ENCODE assay signal across 8 cellular contexts in the genomic region with DNA sequence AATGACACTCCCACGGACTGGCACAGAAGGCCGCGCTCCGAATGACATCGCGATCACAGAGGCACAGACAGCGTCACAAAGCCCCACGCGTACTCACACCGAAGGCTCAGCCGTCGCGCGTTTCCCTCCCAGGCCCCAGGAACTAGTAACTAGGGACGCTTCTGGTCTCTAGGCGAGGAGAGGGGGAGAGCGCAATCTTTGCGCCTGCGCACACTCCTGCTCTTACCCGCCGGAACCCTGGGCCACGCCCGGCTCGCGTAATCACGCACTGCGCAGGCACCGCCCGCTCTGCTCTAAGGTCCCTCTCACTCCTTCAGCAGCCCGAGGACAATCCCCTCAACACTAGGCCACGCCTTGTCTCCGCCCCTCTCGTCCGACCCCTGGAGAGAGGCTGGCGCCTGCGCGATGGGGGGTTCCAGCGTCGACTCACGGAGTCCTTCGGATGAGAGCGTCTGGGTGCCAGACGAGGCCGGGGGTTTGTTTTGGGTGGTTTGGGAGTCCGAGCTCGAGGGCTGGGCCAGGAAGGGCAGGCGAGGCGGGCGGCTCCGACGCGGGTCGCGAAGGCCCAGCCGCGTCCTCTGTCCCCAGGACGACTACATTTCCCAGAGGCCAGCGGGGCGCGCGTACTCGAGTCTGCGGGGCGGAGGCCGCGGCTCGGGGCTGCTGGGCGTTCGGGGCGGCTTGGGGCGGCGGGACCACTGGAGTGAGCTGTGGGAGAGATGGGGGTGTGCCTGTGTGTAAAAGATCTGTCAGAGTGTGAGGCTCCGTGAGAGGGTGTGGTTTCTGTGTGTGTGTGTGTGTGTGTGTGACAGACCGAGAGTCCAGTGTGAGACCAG. TPM values are rescaled to one million over a fixed set of nuclear protein-coding genes. Genes with fewer than 3 reads are reported as not detected.
DNase-seq lines count a peak whose midpoint lies in the region; ATAC-seq and TF ChIP-seq lines count a peak whose summit lies in the region.

TSS of gene ZNF471 (plus strand) at position 410 of the 836 bp plus-strand sequence. CDS start 3,717 bp downstream, outside the sequence.

- H3K27ac Mint-ChIP-seq in natural killer cell treated with Interleukin-12 subunit alpha and Interleukin-12 subunit beta and Interleukin-15 and Interleukin-18, amount 100 ng/mL, for 72 hours = no peak within 1 kb of the TSS

- H3K4me1 Mint-ChIP-seq in natural killer cell treated with Interleukin-12 subunit alpha and Interleukin-12 subunit beta and Interleukin-15 and Interleukin-18, amount 100 ng/mL, for 72 hours (ENCODE audit: low read depth in 2 of 2) = peaks cover 0 to 8% of the 10 kb centered on the region in 2 donors

- H3K4me3 ChIP-seq in Peyer's patch (peak within 1 kb of the TSS; percentile 45 to 78 (median 59)), fibroblast of villous mesenchyme (ENCODE audit: low read depth, low read length) (peak within 1 kb of the TSS; percentile 83)

- H3K27ac ChIP-seq in Peyer's patch = peak within 1 kb of the TSS; percentile 79 to 93 (median 86)

- no peaks in the 10 kb centered on the region for H3K27me3 Mint-ChIP-seq in natural killer cell treated with Interleukin-12 subunit alpha and Interleukin-12 subunit beta and Interleukin-15 and Interleukin-18, amount 100 ng/mL, for 72 hours

- H3K27me3 ChIP-seq in Peyer's patch = no peaks in the 10 kb centered on the region

- H3K9me3 Mint-ChIP-seq in natural killer cell treated with Interleukin-12 subunit alpha and Interleukin-12 subunit beta and Interleukin-15 and Interleukin-18, amount 100 ng/mL, for 72 hours = peaks cover 1% of the 10 kb centered on the region

- DNase-seq in NK-92 (lab: John Stamatoyannopoulos, UW; ENCODE audit: unreplicated experiment) (peak; percentile 15), Peyer's patch (peak; percentile 84 to 96 (median 90)), fibroblast of villous mesenchyme (ENCODE audit: low read depth) (peak; percentile 97)
- DNase-seq in NK-92 treated with Interleukin-12 subunit alpha and Interleukin-12 subunit beta, amount 100 ng/mL, for 24 hours (lab: John Stamatoyannopoulos, UW) = no peak
- DNase-seq in activated effector memory CD4-positive, alpha-beta T cell treated with Interleukin-2 at 50 U/mL for 16 hours = peak; percentile 67
- peak; percentile 84 for DNase-seq in natural killer cell treated with Interleukin-12 subunit alpha and Interleukin-12 subunit beta and Interleukin-15 and Interleukin-18, amount 100 ng/mL, for 72 hours (ENCODE audit: low spot score)
- peak; percentile 68 to 90 (median 76) for DNase-seq in stimulated activated naive CD4-positive, alpha-beta T cell (lab: John Stamatoyannopoulos, UW)

- peaks cover 0 to 19% (median 3%) of the 10 kb centered on the region in 4 donors for H3K9me3 ChIP-seq in Peyer's patch

- TF ChIP-seq CTCF in Peyer's patch (IDR thresholded peaks at IDR 0.05) = no peak
- no peak for TF ChIP-seq CTCF in fibroblast of villous mesenchyme (IDR thresholded peaks at IDR 0.05; ENCODE audit: insufficient read depth, low read depth, low read length)

- no peaks in the 10 kb centered on the region for H3K36me3 ChIP-seq in Peyer's patch

- peak; percentile 96 to 99 for ATAC-seq in natural killer cell treated with Interleukin-12 subunit alpha and Interleukin-12 subunit beta and Interleukin-15 and Interleukin-18, amount 100 ng/mL, for 72 hours
- ATAC-seq in GM21526 (IDR thresholded peaks at IDR 0.05; ENCODE audit: low FRiP score, unreplicated experiment) = no peak

- H3K36me3 Mint-ChIP-seq in natural killer cell treated with Interleukin-12 subunit alpha and Interleukin-12 subunit beta and Interleukin-15 and Interleukin-18, amount 100 ng/mL, for 72 hours = peaks cover 15% of the 10 kb centered on the region

- no peak within 1 kb of the TSS for H3K4me3 Mint-ChIP-seq in natural killer cell treated with Interleukin-12 subunit alpha and Interleukin-12 subunit beta and Interleukin-15 and Interleukin-18, amount 100 ng/mL, for 72 hours

- TF ChIP-seq POLR2A in Peyer's patch (IDR thresholded peaks at IDR 0.05) = no peak

- peaks cover 0 to 7% (median 0%) of the 10 kb centered on the region in 4 donors for H3K4me1 ChIP-seq in Peyer's patch

RNA-seq across cellular contexts. Expression of gene ZNF471, which starts in this region (rescaled TPM):
- 1 to 10 TPM; 1.1 to 7.4 (median 2.1) TPM for total RNA-seq in Peyer's patch
- total RNA-seq in fibroblast of villous mesenchyme = 1.9 and 3.9 TPM in 2 replicates
- total RNA-seq in natural killer cell treated with Interleukin-12 subunit alpha and Interleukin-12 subunit beta and Interleukin-15 and Interleukin-18, amount 100 ng/mL, for 72 hours = 1 to 10 TPM in 1 of 2 donors, under 1 TPM in 1; 0.20 to 1.1 TPM
